25 cellular contexts compared by ENCODE assay signal in genomic region chr3:166372571-166373106, GRCh38.
"Had no signal": no experiment of that assay in that cellular context is flagged by ENCODE, and none has a peak within 500 bp of the region (broad histone marks: within the 10 kb centered on the region; RNA-seq: fewer than 3 reads in every experiment).

No MANE protein-coding gene starts in this region.

- H3K4me2 ChIP-seq: hepatocyte had no signal

- H3K9me3 ChIP-seq: colonic mucosa, esophagus squamous epithelium, gastroesophageal sphincter, lower lobe of right lung had no signal

- H3K4me3 ChIP-seq: colonic mucosa, esophagus squamous epithelium, gastroesophageal sphincter, heart left ventricle, hepatocyte, left lung, lower lobe of right lung, mucosa of descending colon had no signal

- DNase-seq: colonic mucosa; cortex of kidney; effector CD8-positive, alpha-beta T cell; effector memory CD8-positive, alpha-beta T cell; endodermal cell; erythroblast; esophagus squamous epithelium; foreskin fibroblast; heart left ventricle; hypothalamus; immature natural killer cell; islet precursor cell; left cardiac atrium; left lung; left ventricle myocardium superior; lower lobe of right lung; mesenchymal stem cell; mucosa of descending colon; naive B cell had no signal

- H3K9me3 Mint-ChIP-seq: endodermal cell had no signal

- H3K4me3 Mint-ChIP-seq: dendritic cell treated with granulocyte-macrophage colony-stimulating factor and Interleukin-4, amounts not matched to agents 40 ng/mL and 50 ng/mL, for 4 days; effector memory CD8-positive, alpha-beta T cell; endodermal cell; immature natural killer cell; mesothelial cell of epicardium; naive B cell had no signal

- H3K36me3 Mint-ChIP-seq: mesothelial cell of epicardium, naive B cell had no signal

- H3K79me2 ChIP-seq: hepatocyte had no signal

- H3K27ac Mint-ChIP-seq: dendritic cell treated with granulocyte-macrophage colony-stimulating factor and Interleukin-4, amounts not matched to agents 40 ng/mL and 50 ng/mL, for 4 days; effector memory CD8-positive, alpha-beta T cell; endodermal cell; immature natural killer cell; mesothelial cell of epicardium; naive B cell had no signal

- H3K36me3 ChIP-seq: colonic mucosa, esophagus squamous epithelium, gastroesophageal sphincter, heart left ventricle, left lung, lower lobe of right lung had no signal

- H2AFZ ChIP-seq: hepatocyte had no signal

- H3K27me3 Mint-ChIP-seq: dendritic cell treated with granulocyte-macrophage colony-stimulating factor and Interleukin-4, amounts not matched to agents 40 ng/mL and 50 ng/mL, for 4 days; effector memory CD8-positive, alpha-beta T cell; naive B cell had no signal

- H3K4me1 Mint-ChIP-seq: immature natural killer cell, mesothelial cell of epicardium, naive B cell had no signal

- ATAC-seq: effector memory CD8-positive, alpha-beta T cell; esophagus mucosa; gastroesophageal sphincter; heart left ventricle; left cardiac atrium; left lung; left ventricle myocardium superior; lower lobe of right lung; mucosa of descending colon had no signal

- H3K27me3 ChIP-seq: colonic mucosa, esophagus squamous epithelium, gastroesophageal sphincter, heart left ventricle, hepatocyte, left lung had no signal

- H3K4me1 ChIP-seq: colonic mucosa, esophagus squamous epithelium, gastroesophageal sphincter, heart left ventricle, left lung, lower lobe of right lung had no signal

- H3K27ac ChIP-seq: colonic mucosa, epithelial cell of prostate, esophagus squamous epithelium, gastroesophageal sphincter, heart left ventricle, hepatocyte, left lung, lower lobe of right lung had no signal
